Comparison of ENCODE assay signal across 18 cellular contexts in the genomic region with DNA sequence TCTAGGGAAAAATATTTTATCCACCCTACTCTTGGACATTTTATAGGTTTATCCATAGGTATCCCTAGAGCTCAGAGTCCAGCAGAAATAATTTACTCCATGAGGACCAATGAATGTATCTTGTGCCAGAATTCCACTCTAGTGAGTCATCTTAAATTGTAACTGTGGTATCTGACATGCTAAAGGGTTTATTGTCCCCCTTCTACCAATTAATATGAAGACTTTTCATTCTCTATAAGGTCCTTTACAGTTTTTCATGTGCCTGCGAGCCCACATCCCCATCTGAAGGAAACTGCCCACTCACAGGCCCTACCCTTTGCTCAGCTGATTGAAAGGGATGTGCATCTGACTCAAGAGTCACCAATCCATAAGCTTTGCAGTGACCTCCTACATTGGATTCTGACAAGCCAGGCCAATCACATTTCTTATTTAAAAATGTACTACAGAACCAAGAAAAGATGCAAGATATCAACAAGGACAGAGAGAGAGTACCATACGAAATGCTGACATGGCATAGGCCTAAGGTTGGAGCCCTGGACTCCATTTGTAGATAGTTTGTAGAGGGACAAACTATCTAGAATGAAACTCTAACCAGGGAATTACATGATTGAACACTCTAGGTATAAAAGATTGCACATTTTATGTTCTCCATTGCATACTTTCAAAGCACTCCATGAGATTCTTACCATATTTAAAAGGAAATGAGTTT.
"Had no signal": no experiment of that assay in that cellular context is flagged by ENCODE, and none has a peak within 500 bp of the region (broad histone marks: within the 10 kb centered on the region; RNA-seq: fewer than 3 reads in every experiment).

No MANE protein-coding gene starts in this region.

- H3K4me3 ChIP-seq: cardiac muscle cell, gastroesophageal sphincter, heart right ventricle, lung, tibial nerve, vagina had no signal

- H3K4me3 Mint-ChIP-seq: activated CD4-positive, alpha-beta T cell treated with anti-CD3 and anti-CD28 coated beads, Interleukin-2, amount 10 ng/mL, durations not matched to agents 7 days and 5 days; activated T-helper 1 cell treated with anti-CD3 and anti-CD28 coated beads, Interleukin-12 subunit alpha, Interleukin-12 subunit beta, Interleukin-2, Interleukin-4 antibody, amounts not matched to agents 30 ng/mL and 10 ng/mL and 1 ng/mL, durations not matched to agents 14 hours and 24 hours and 36 hours; mesothelial cell of epicardium; neural crest cell; stimulated activated naive B cell treated with anti-CD40 and anti-IgM and Interleukin-4, amounts not matched to agents 10 μg/mL and 1 μg/mL and 100 μg/mL, for 72 hours had no signal

- ATAC-seq: gastroesophageal sphincter; heart right ventricle; left cardiac atrium; stimulated activated naive B cell treated with anti-CD40 and anti-IgM and Interleukin-4, amounts not matched to agents 10 μg/mL and 1 μg/mL and 100 μg/mL, for 72 hours had no signal

- H3K27me3 ChIP-seq: gastroesophageal sphincter, heart right ventricle, tibial nerve, vagina had no signal

- H3K4me1 Mint-ChIP-seq: activated CD4-positive, alpha-beta T cell treated with anti-CD3 and anti-CD28 coated beads, Interleukin-2, amount 10 ng/mL, durations not matched to agents 7 days and 5 days; neural crest cell; stimulated activated naive B cell treated with anti-CD40 and anti-IgM and Interleukin-4, amounts not matched to agents 10 μg/mL and 1 μg/mL and 100 μg/mL, for 72 hours had no signal

- H3K27me3 Mint-ChIP-seq: activated CD4-positive, alpha-beta T cell treated with anti-CD3 and anti-CD28 coated beads, Interleukin-2, amount 10 ng/mL, durations not matched to agents 7 days and 5 days; stimulated activated naive B cell treated with anti-CD40 and anti-IgM and Interleukin-4, amounts not matched to agents 10 μg/mL and 1 μg/mL and 100 μg/mL, for 72 hours had no signal

- H3K36me3 Mint-ChIP-seq: mesothelial cell of epicardium; stimulated activated naive B cell treated with anti-CD40 and anti-IgM and Interleukin-4, amounts not matched to agents 10 μg/mL and 1 μg/mL and 100 μg/mL, for 72 hours had no signal

- H3K4me1 ChIP-seq: gastroesophageal sphincter, heart right ventricle, tibial nerve, vagina had no signal

- DNase-seq: activated CD4-positive, alpha-beta T cell treated with anti-CD3 and anti-CD28 coated beads, Interleukin-2, amount 10 ng/mL, durations not matched to agents 7 days and 5 days; activated CD4-positive, CD25-positive, alpha-beta regulatory T cell; activated CD8-positive, alpha-beta memory T cell treated with anti-CD3 and anti-CD28 coated beads, Interleukin-2, amount 50 U/mL, for 48 hours; aorta; heart right ventricle; left cardiac atrium; stimulated activated CD4-positive, alpha-beta T cell treated with anti-CD3 and anti-CD28 coated beads, Interleukin-12 subunit alpha, Interleukin-12 subunit beta, amount 100 ng/mL, for 4 hours; stimulated activated naive B cell treated with anti-CD40 and anti-IgM and Interleukin-4, amounts not matched to agents 10 μg/mL and 1 μg/mL and 100 μg/mL, for 72 hours; substantia nigra had no signal

- H3K36me3 ChIP-seq: cardiac muscle cell, gastroesophageal sphincter, heart right ventricle, tibial nerve, vagina had no signal

- H3K9me3 Mint-ChIP-seq: activated CD4-positive, alpha-beta T cell treated with anti-CD3 and anti-CD28 coated beads, Interleukin-2, amount 10 ng/mL, durations not matched to agents 7 days and 5 days; activated T-helper 1 cell treated with anti-CD3 and anti-CD28 coated beads, Interleukin-12 subunit alpha, Interleukin-12 subunit beta, Interleukin-2, Interleukin-4 antibody, amounts not matched to agents 30 ng/mL and 10 ng/mL and 1 ng/mL, durations not matched to agents 14 hours and 24 hours and 36 hours; mesothelial cell of epicardium; neural crest cell had no signal

- H3K27ac Mint-ChIP-seq: activated CD4-positive, alpha-beta T cell treated with anti-CD3 and anti-CD28 coated beads, Interleukin-2, amount 10 ng/mL, durations not matched to agents 7 days and 5 days; activated T-helper 1 cell treated with anti-CD3 and anti-CD28 coated beads, Interleukin-12 subunit alpha, Interleukin-12 subunit beta, Interleukin-2, Interleukin-4 antibody, amounts not matched to agents 30 ng/mL and 10 ng/mL and 1 ng/mL, durations not matched to agents 14 hours and 24 hours and 36 hours; mesothelial cell of epicardium; stimulated activated naive B cell treated with anti-CD40 and anti-IgM and Interleukin-4, amounts not matched to agents 10 μg/mL and 1 μg/mL and 100 μg/mL, for 72 hours had no signal

- H3K27ac ChIP-seq: cardiac muscle cell, epithelial cell of prostate, gastroesophageal sphincter, heart right ventricle, tibial nerve, vagina had no signal

- H3K9me3 ChIP-seq: gastroesophageal sphincter, heart right ventricle, tibial nerve, vagina had no signal
